In the genomic region with DNA sequence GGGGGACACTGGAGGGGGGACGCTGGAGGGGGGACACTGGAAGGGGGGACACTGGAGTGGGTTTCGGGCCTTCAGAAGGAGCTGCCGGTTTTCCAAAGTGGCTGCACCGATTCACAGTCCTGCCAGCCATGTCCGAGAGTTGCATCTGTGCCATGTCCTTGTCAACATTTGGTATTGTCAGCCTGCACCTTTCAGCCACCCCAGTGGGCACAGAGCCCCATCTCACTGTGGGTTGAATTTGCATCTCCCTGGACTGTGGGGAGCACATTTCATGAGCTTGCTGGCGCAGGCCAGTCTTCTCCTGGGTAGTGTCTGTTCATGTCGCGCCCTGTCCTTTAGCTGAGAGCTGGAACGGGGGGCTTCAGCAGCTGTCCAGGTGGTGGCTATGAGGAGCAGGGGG, we compare ENCODE assay signal across 28 cellular contexts.
"Had no signal": no experiment of that assay in that cellular context is flagged by ENCODE, and none has a peak within 500 bp of the region (broad histone marks: within the 10 kb centered on the region; RNA-seq: fewer than 3 reads in every experiment).

No MANE protein-coding gene starts in this region.

- FAIRE-seq: colon had no signal

- H3K36me3 ChIP-seq: adrenal gland, breast epithelium, cardiac muscle cell, esophagus muscularis mucosa, gastrocnemius medialis had no signal

- H3K4me1 ChIP-seq: adrenal gland, breast epithelium, esophagus muscularis mucosa, foreskin keratinocyte, gastrocnemius medialis had no signal

- H3K27me3 ChIP-seq: adrenal gland, cardiac muscle cell, foreskin keratinocyte had no signal

- H3K27ac ChIP-seq: adrenal gland, breast epithelium, cardiac muscle cell, esophagus muscularis mucosa, foreskin keratinocyte, gastrocnemius medialis had no signal

- DNase-seq: activated CD4-positive, alpha-beta memory T cell treated with anti-CD3 and anti-CD28 coated beads for 36 hours; activated CD4-positive, alpha-beta T cell treated with anti-CD3 and anti-CD28 coated beads for 36 hours; activated CD4-positive, alpha-beta T cell treated with anti-CD3 and anti-CD28 coated beads, Interleukin-2, amount 10 ng/mL, durations not matched to agents 24 days and 14 days; activated CD4-positive, CD25-positive, alpha-beta regulatory T cell; activated CD4-positive, CD25-positive, alpha-beta regulatory T cell treated with anti-CD3 and anti-CD28 coated beads, Interleukin-2, amount 50 U/mL, for 72 hours; activated CD8-positive, alpha-beta memory T cell treated with anti-CD3 and anti-CD28 coated beads, Interleukin-2, amount 10 ng/mL, durations not matched to agents 7 days and 5 days; activated CD8-positive, alpha-beta memory T cell treated with anti-CD3 and anti-CD28 coated beads, Interleukin-2, amount 50 U/mL, for 4 hours; activated CD8-positive, alpha-beta T cell treated with anti-CD3 and anti-CD28 coated beads, Interleukin-2, amount 10 ng/mL, durations not matched to agents 7 days and 5 days; activated effector memory CD4-positive, alpha-beta T cell treated with anti-CD3 and anti-CD28 coated beads, Interleukin-2, amount 50 U/mL, for 16 hours; activated naive CD4-positive, alpha-beta T cell treated with anti-CD3 and anti-CD28 coated beads for 36 hours; activated naive CD8-positive, alpha-beta T cell treated with anti-CD3 and anti-CD28 coated beads for 36 hours; activated naive CD8-positive, alpha-beta T cell treated with anti-CD3 and anti-CD28 coated beads, Interleukin-2, amount 50 U/mL, for 24 hours; activated T-cell treated with anti-CD3 and anti-CD28 coated beads, Interleukin-2, amount 50 U/mL, for 1 hour; activated T-cell treated with anti-CD3 and anti-CD28 coated beads, Interleukin-2, amount 50 U/mL, for 48 hours; adrenal gland; amygdala; cortex of kidney; dermis blood vessel endothelial cell; effector CD4-positive, alpha-beta T cell; effector memory CD8-positive, alpha-beta T cell; erythroblast; foreskin keratinocyte; gastrocnemius medialis; T-helper 2 cell had no signal

- H3K9me3 ChIP-seq: adrenal gland, breast epithelium, esophagus muscularis mucosa, gastrocnemius medialis had no signal

- ATAC-seq: activated CD4-positive, alpha-beta T cell treated with anti-CD3 and anti-CD28 coated beads for 36 hours; activated CD8-positive, alpha-beta memory T cell treated with anti-CD3 and anti-CD28 coated beads, Interleukin-2, amount 10 ng/mL, durations not matched to agents 7 days and 5 days; activated CD8-positive, alpha-beta T cell treated with anti-CD3 and anti-CD28 coated beads, Interleukin-2, amount 10 ng/mL, durations not matched to agents 7 days and 5 days; activated naive CD8-positive, alpha-beta T cell treated with anti-CD3 and anti-CD28 coated beads, Interleukin-2, amount 50 U/mL, for 24 hours; effector memory CD8-positive, alpha-beta T cell; foreskin keratinocyte; gastrocnemius medialis had no signal

- H3K4me3 ChIP-seq: adrenal gland, breast epithelium, cardiac muscle cell, esophagus muscularis mucosa, gastrocnemius medialis had no signal
